Comparison of ENCODE assay signal across 8 cellular contexts in genomic region chr9:117411547-117411946, GRCh38. TPM values are rescaled to one million over a fixed set of nuclear protein-coding genes. Genes with fewer than 3 reads are reported as not detected.
DNase-seq lines count a peak whose midpoint lies in the region; ATAC-seq and TF ChIP-seq lines count a peak whose summit lies in the region.

No MANE protein-coding gene starts in this region.

- ATAC-seq in HG03439 (IDR thresholded peaks at IDR 0.05; ENCODE audit: unreplicated experiment) (no peak), GM18502 (IDR thresholded peaks at IDR 0.05; ENCODE audit: poor library complexity, unreplicated experiment) (no peak)

- H3K9ac ChIP-seq in colonic mucosa (ENCODE audit: low read depth in 2 of 2, low read length in 2 of 2), result no peak overlapping the region

- no peaks in the 10 kb centered on the region for H3K9me3 ChIP-seq in colonic mucosa

- no peak for DNase-seq in AG09309 (ENCODE audit: low read depth)
- DNase-seq in GM13977 (ENCODE audit: low spot score), result peak; percentile 64
- peak; percentile 32 for DNase-seq in NCI-H345 (lab: John Stamatoyannopoulos, UW)
- DNase-seq in colonic mucosa, result no peak
- DNase-seq in middle frontal gyrus (ENCODE audit: extremely low spot score, low spot score), result peak; percentile 53
- DNase-seq in DMS114 treated with DMSO at 0.1 percent for 48 hours (lab: John Stamatoyannopoulos, UW; ENCODE audit: unreplicated experiment), result no peak

- H3K27me3 ChIP-seq in colonic mucosa, result peaks cover 24% of the 10 kb centered on the region

- H3K4me3 ChIP-seq in AG09309 (ENCODE audit: control insufficient read depth, low read depth, low read length), result no peak overlapping the region
- H3K4me3 ChIP-seq in colonic mucosa, result no peak overlapping the region

- intact Hi-C loops in colonic mucosa (cut with DNase I), result no loop called here

- H3K36me3 ChIP-seq in colonic mucosa, result no peaks in the 10 kb centered on the region

- H3K4me1 ChIP-seq in colonic mucosa, result no peaks in the 10 kb centered on the region

- H3K27ac ChIP-seq in colonic mucosa, result no peak overlapping the region

- in situ Hi-C loops in GM13977 (cut with MboI; ENCODE audit: low pct_unique_long_range_greater_than_20kb, low sequenced_read_pairs, unreplicated experiment), result no loop called here

- TF ChIP-seq CTCF in AG09309 (IDR thresholded peaks at IDR 0.05; ENCODE audit: control insufficient read depth, insufficient read depth, low read depth, low read length, missing control alignments) (peak; percentile 47), GM13977 (IDR thresholded peaks at IDR 0.05; ENCODE audit: extremely low read depth, insufficient read depth, missing control alignments) (peak; percentile 63), colonic mucosa (IDR thresholded peaks at IDR 0.05) (peak; percentile 33)

RNA-seq across cellular contexts. Expression of gene ASTN2, which starts 3.3 kb away (rescaled TPM):
- total RNA-seq in colonic mucosa, result 1 to 10 TPM; 2.5 to 6.1 TPM

Comparison
In these comparisons a context has a peak if more than half of its experiments do, and no peak if none do; other contexts are left out.
1. DNase-seq: peak in GM13977 (single experiment), NCI-H345 (single experiment) and middle frontal gyrus (single experiment); none in AG09309 (single experiment), colonic mucosa (single experiment) and DMS114 treated with DMSO at 0.1 percent for 48 hours (single experiment).
2. Peak in every context shown above with its lines, with median percentiles within 50 percentile points of each other: CTCF ChIP-seq.